Comparison of ENCODE assay signal across 1 cellular context in the genomic region with DNA sequence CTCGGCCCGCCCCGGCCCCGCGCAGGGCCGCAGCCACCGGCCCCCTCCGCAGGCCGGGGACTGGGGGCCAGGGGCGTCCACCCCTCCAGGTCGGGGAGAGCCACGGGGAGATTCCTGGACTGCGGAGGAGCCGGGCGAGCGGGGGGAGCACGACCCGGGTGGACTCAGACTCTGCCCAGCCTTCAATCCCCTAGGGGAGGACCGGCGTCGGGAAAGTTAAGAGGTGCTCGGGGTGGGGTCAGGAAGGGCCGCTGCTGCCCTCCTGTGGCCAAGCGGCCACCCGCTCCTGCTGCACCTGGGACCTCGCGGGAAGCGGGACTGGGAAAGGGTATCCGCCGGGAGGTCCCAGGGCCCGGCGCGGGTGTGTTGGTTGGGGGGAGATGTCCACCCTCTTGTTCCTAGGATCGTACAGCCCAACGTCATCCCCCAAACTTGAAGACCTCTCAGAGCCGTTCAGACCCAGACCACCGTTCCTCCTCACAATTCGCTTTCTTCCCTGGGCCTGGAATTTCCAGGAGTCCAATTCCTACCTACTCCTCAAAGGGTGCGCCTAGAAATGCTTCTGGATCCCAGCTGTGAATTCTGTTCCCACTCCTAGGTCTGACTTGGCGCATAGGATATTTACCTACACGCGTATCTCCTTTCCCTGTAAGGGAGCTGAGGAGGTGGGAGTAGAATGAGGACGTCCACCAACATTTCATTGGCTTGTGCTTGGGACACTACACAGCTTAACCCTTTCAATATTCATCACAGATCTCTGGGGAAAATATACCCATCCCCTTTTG.
TF ChIP-seq lines count a peak whose summit lies in the region.

No MANE protein-coding gene starts in this region.

TF ChIP-seq in HepG2, 621 proteins besides CTCF, POLR2A, EP300 and RAD21 (continued from another document and continues in another):
- TF ChIP-seq, protein P1, sequence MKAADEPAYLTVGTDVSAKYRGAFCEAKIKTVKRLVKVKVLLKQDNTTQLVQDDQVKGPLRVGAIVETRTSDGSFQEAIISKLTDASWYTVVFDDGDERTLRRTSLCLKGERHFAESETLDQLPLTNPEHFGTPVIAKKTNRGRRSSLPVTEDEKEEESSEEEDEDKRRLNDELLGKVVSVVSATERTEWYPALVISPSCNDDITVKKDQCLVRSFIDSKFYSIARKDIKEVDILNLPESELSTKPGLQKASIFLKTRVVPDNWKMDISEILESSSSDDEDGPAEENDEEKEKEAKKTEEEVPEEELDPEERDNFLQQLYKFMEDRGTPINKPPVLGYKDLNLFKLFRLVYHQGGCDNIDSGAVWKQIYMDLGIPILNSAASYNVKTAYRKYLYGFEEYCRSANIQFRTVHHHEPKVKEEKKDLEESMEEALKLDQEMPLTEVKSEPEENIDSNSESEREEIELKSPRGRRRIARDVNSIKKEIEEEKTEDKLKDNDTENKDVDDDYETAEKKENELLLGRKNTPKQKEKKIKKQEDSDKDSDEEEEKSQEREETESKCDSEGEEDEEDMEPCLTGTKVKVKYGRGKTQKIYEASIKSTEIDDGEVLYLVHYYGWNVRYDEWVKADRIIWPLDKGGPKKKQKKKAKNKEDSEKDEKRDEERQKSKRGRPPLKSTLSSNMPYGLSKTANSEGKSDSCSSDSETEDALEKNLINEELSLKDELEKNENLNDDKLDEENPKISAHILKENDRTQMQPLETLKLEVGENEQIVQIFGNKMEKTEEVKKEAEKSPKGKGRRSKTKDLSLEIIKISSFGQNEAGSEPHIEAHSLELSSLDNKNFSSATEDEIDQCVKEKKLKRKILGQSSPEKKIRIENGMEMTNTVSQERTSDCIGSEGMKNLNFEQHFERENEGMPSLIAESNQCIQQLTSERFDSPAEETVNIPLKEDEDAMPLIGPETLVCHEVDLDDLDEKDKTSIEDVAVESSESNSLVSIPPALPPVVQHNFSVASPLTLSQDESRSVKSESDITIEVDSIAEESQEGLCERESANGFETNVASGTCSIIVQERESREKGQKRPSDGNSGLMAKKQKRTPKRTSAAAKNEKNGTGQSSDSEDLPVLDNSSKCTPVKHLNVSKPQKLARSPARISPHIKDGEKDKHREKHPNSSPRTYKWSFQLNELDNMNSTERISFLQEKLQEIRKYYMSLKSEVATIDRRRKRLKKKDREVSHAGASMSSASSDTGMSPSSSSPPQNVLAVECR (CRISPR knock-in tag; IDR thresholded peaks at IDR 0.05; ENCODE audit: borderline replicate concordance), result peak; percentile 64; the same call in 1 of the 2 replicates
- 0 out of 2 replicates have a peak, but pooled peaks have one; percentile 37 for TF ChIP-seq RXRB (CRISPR knock-in tag; IDR thresholded peaks at IDR 0.05; ENCODE audit: borderline replicate concordance)
- 0 out of 2 replicates have a peak, but pooled peaks have one; percentile 11 for TF ChIP-seq HCFC1 (IDR thresholded peaks at IDR 0.05; ENCODE audit: low read depth, low read length)
- peak; percentile 32; the same call in 1 of the 2 replicates for TF ChIP-seq ZNF543 (CRISPR knock-in tag; IDR thresholded peaks at IDR 0.05)
- no peak for TF ChIP-seq RCOR2 (CRISPR knock-in tag; IDR thresholded peaks at IDR 0.05)
- 0 out of 2 replicates have a peak, but pooled peaks have one; percentile 32 for TF ChIP-seq MXD4 (CRISPR knock-in tag; IDR thresholded peaks at IDR 0.05)
- TF ChIP-seq, protein P2, sequence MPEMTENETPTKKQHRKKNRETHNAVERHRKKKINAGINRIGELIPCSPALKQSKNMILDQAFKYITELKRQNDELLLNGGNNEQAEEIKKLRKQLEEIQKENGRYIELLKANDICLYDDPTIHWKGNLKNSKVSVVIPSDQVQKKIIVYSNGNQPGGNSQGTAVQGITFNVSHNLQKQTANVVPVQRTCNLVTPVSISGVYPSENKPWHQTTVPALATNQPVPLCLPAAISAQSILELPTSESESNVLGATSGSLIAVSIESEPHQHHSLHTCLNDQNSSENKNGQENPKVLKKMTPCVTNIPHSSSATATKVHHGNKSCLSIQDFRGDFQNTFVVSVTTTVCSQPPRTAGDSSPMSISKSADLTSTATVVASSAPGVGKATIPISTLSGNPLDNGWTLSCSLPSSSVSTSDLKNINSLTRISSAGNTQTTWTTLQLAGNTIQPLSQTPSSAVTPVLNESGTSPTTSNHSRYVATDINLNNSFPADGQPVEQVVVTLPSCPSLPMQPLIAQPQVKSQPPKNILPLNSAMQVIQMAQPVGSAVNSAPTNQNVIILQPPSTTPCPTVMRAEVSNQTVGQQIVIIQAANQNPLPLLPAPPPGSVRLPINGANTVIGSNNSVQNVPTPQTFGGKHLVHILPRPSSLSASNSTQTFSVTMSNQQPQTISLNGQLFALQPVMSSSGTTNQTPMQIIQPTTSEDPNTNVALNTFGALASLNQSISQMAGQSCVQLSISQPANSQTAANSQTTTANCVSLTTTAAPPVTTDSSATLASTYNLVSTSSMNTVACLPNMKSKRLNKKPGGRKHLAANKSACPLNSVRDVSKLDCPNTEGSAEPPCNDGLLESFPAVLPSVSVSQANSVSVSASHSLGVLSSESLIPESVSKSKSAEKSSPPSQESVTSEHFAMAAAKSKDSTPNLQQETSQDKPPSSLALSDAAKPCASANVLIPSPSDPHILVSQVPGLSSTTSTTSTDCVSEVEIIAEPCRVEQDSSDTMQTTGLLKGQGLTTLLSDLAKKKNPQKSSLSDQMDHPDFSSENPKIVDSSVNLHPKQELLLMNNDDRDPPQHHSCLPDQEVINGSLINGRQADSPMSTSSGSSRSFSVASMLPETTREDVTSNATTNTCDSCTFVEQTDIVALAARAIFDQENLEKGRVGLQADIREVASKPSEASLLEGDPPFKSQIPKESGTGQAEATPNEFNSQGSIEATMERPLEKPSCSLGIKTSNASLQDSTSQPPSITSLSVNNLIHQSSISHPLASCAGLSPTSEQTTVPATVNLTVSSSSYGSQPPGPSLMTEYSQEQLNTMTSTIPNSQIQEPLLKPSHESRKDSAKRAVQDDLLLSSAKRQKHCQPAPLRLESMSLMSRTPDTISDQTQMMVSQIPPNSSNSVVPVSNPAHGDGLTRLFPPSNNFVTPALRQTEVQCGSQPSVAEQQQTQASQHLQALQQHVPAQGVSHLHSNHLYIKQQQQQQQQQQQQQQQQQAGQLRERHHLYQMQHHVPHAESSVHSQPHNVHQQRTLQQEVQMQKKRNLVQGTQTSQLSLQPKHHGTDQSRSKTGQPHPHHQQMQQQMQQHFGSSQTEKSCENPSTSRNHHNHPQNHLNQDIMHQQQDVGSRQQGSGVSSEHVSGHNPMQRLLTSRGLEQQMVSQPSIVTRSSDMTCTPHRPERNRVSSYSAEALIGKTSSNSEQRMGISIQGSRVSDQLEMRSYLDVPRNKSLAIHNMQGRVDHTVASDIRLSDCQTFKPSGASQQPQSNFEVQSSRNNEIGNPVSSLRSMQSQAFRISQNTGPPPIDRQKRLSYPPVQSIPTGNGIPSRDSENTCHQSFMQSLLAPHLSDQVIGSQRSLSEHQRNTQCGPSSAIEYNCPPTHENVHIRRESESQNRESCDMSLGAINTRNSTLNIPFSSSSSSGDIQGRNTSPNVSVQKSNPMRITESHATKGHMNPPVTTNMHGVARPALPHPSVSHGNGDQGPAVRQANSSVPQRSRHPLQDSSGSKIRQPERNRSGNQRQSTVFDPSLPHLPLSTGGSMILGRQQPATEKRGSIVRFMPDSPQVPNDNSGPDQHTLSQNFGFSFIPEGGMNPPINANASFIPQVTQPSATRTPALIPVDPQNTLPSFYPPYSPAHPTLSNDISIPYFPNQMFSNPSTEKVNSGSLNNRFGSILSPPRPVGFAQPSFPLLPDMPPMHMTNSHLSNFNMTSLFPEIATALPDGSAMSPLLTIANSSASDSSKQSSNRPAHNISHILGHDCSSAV (CRISPR knock-in tag; IDR thresholded peaks at IDR 0.05; ENCODE audit: borderline replicate concordance), result no peak
- TF ChIP-seq, protein P3, sequence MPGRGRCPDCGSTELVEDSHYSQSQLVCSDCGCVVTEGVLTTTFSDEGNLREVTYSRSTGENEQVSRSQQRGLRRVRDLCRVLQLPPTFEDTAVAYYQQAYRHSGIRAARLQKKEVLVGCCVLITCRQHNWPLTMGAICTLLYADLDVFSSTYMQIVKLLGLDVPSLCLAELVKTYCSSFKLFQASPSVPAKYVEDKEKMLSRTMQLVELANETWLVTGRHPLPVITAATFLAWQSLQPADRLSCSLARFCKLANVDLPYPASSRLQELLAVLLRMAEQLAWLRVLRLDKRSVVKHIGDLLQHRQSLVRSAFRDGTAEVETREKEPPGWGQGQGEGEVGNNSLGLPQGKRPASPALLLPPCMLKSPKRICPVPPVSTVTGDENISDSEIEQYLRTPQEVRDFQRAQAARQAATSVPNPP (CRISPR knock-in tag; IDR thresholded peaks at IDR 0.05), result no peak
- 0 out of 2 replicates have a peak, but pooled peaks have one; percentile 5 for TF ChIP-seq KLF6 (CRISPR knock-in tag; IDR thresholded peaks at IDR 0.05)
- peak; percentile 77; the same call in 1 of the 2 replicates for TF ChIP-seq ZNF264 (CRISPR knock-in tag; IDR thresholded peaks at IDR 0.05)
- TF ChIP-seq, protein P4, sequence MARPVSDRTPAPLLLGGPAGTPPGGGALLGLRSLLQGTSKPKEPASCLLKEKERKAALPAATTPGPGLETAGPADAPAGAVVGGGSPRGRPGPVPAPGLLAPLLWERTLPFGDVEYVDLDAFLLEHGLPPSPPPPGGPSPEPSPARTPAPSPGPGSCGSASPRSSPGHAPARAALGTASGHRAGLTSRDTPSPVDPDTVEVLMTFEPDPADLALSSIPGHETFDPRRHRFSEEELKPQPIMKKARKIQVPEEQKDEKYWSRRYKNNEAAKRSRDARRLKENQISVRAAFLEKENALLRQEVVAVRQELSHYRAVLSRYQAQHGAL (CRISPR knock-in tag; IDR thresholded peaks at IDR 0.05; ENCODE audit: not compliant biosample characterization), result peak; percentile 18
- TF ChIP-seq TCF7L2 (IDR thresholded peaks at IDR 0.05; ENCODE audit: low read depth, low read length), result no peak
- TF ChIP-seq SMARCC2 (IDR thresholded peaks at IDR 0.05), result no peak
- peak; percentile 32; the same call in 1 of the 2 replicates for TF ChIP-seq ERF (CRISPR knock-in tag; IDR thresholded peaks at IDR 0.05)
- 0 out of 2 replicates have a peak, but pooled peaks have one; percentile 2 for TF ChIP-seq ZNF292 (CRISPR knock-in tag; IDR thresholded peaks at IDR 0.05; ENCODE audit: borderline replicate concordance, low read depth)
- no peak for TF ChIP-seq ZNF510 (CRISPR knock-in tag; IDR thresholded peaks at IDR 0.05; ENCODE audit: low read depth)
- TF ChIP-seq HHEX (CRISPR knock-in tag; IDR thresholded peaks at IDR 0.05), result no peak
- TF ChIP-seq HOXA3 (CRISPR knock-in tag; IDR thresholded peaks at IDR 0.05), result 0 out of 2 replicates have a peak, but pooled peaks have one; percentile 13
- peak; percentile 41; the same call in 1 of the 2 replicates for TF ChIP-seq KLF11 (CRISPR knock-in tag; IDR thresholded peaks at IDR 0.05)
- TF ChIP-seq MAZ (IDR thresholded peaks at IDR 0.05; ENCODE audit: borderline replicate concordance, low read depth, low read length), result peak; percentile 64; the same call in 1 of the 2 replicates
- peak; percentile 69 for TF ChIP-seq MAZ (CRISPR knock-in tag; IDR thresholded peaks at IDR 0.05; ENCODE audit: low read depth)
- TF ChIP-seq ZNF607 (CRISPR knock-in tag; IDR thresholded peaks at IDR 0.05; ENCODE audit: borderline replicate concordance), result 0 out of 2 replicates have a peak, but pooled peaks have one; percentile 18
- peak; percentile 46 for TF ChIP-seq HNF4A (CRISPR knock-in tag; IDR thresholded peaks at IDR 0.05)
- TF ChIP-seq FOSL1 (CRISPR knock-in tag; IDR thresholded peaks at IDR 0.05; ENCODE audit: borderline replicate concordance), result no peak
- peak; percentile 92 for TF ChIP-seq ZNF777 (CRISPR knock-in tag; IDR thresholded peaks at IDR 0.05)
- no peak for TF ChIP-seq ZNF501 (CRISPR knock-in tag; IDR thresholded peaks at IDR 0.05)
- TF ChIP-seq ZNF160 (CRISPR knock-in tag; IDR thresholded peaks at IDR 0.05), result 0 out of 2 replicates have a peak, but pooled peaks have one; percentile 57
- TF ChIP-seq CHD4 (IDR thresholded peaks at IDR 0.05; ENCODE audit: borderline replicate concordance, low read length), result no peak
- TF ChIP-seq SETDB1 (CRISPR knock-in tag; IDR thresholded peaks at IDR 0.05; ENCODE audit: borderline replicate concordance), result no peak
- TF ChIP-seq, protein P5, sequence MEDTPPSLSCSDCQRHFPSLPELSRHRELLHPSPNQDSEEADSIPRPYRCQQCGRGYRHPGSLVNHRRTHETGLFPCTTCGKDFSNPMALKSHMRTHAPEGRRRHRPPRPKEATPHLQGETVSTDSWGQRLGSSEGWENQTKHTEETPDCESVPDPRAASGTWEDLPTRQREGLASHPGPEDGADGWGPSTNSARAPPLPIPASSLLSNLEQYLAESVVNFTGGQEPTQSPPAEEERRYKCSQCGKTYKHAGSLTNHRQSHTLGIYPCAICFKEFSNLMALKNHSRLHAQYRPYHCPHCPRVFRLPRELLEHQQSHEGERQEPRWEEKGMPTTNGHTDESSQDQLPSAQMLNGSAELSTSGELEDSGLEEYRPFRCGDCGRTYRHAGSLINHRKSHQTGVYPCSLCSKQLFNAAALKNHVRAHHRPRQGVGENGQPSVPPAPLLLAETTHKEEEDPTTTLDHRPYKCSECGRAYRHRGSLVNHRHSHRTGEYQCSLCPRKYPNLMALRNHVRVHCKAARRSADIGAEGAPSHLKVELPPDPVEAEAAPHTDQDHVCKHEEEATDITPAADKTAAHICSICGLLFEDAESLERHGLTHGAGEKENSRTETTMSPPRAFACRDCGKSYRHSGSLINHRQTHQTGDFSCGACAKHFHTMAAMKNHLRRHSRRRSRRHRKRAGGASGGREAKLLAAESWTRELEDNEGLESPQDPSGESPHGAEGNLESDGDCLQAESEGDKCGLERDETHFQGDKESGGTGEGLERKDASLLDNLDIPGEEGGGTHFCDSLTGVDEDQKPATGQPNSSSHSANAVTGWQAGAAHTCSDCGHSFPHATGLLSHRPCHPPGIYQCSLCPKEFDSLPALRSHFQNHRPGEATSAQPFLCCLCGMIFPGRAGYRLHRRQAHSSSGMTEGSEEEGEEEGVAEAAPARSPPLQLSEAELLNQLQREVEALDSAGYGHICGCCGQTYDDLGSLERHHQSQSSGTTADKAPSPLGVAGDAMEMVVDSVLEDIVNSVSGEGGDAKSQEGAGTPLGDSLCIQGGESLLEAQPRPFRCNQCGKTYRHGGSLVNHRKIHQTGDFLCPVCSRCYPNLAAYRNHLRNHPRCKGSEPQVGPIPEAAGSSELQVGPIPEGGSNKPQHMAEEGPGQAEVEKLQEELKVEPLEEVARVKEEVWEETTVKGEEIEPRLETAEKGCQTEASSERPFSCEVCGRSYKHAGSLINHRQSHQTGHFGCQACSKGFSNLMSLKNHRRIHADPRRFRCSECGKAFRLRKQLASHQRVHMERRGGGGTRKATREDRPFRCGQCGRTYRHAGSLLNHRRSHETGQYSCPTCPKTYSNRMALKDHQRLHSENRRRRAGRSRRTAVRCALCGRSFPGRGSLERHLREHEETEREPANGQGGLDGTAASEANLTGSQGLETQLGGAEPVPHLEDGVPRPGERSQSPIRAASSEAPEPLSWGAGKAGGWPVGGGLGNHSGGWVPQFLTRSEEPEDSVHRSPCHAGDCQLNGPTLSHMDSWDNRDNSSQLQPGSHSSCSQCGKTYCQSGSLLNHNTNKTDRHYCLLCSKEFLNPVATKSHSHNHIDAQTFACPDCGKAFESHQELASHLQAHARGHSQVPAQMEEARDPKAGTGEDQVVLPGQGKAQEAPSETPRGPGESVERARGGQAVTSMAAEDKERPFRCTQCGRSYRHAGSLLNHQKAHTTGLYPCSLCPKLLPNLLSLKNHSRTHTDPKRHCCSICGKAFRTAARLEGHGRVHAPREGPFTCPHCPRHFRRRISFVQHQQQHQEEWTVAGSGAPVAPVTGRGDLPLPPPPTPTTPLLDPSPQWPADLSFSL (CRISPR knock-in tag; IDR thresholded peaks at IDR 0.05), result 0 out of 2 replicates have a peak, but pooled peaks have one; percentile 33
- TF ChIP-seq ZNF441 (CRISPR knock-in tag; IDR thresholded peaks at IDR 0.05; ENCODE audit: borderline replicate concordance), result no peak
- no peak for TF ChIP-seq GTF3A (CRISPR knock-in tag; conservative IDR thresholded peaks at IDR 0.05)
